In the genomic region with DNA sequence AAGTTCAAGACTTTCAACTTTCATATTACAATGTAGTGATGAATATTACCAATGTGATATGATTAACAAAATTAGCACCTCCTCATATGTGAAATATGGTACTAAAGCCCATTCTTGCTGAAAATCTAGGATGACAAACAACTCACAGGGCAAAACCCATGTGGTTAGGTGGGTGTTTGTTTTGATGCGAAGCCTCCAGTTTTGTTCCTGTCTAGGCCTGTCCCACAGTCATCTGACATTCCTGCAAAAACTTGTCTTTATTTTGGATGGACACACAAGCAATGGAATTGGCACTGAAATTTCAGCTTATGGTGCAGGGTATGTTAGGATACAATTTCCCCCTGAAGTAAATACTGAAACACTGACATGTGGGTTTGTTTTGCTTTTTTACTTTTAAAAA, we compare ENCODE assay signal across 1 cellular context.
TF ChIP-seq lines count a peak whose summit lies in the region.

No MANE protein-coding gene starts in this region.

TF ChIP-seq in IMR-90, 13 proteins besides CTCF, POLR2A, EP300 and RAD21 (continued from another document):
- TF ChIP-seq ELK1 (IDR thresholded peaks at IDR 0.05; ENCODE audit: borderline replicate concordance, low read depth, low read length) (no peak), FOS (IDR thresholded peaks at IDR 0.05; ENCODE audit: low read depth, low read length) (no peak), CEBPB (IDR thresholded peaks at IDR 0.05; ENCODE audit: low read depth, low read length) (no peak), BHLHE40 (IDR thresholded peaks at IDR 0.05; ENCODE audit: low read depth, low read length) (no peak), CHD1 (IDR thresholded peaks at IDR 0.05; ENCODE audit: low read depth, low read length) (no peak), RFX5 (IDR thresholded peaks at IDR 0.05; ENCODE audit: low read depth, low read length) (no peak), RCOR1 (IDR thresholded peaks at IDR 0.05; ENCODE audit: insufficient replicate concordance, low read length) (no peak), MAZ (IDR thresholded peaks at IDR 0.05; ENCODE audit: borderline replicate concordance, low read depth, low read length) (no peak), SMC3 (IDR thresholded peaks at IDR 0.05; ENCODE audit: low read depth, low read length) (no peak), MXI1 (IDR thresholded peaks at IDR 0.05; ENCODE audit: borderline replicate concordance, low read depth, low read length) (no peak), MAFK (IDR thresholded peaks at IDR 0.05; ENCODE audit: low read depth, low read length) (no peak)
